16 cellular contexts compared by ENCODE assay signal in the genomic region with DNA sequence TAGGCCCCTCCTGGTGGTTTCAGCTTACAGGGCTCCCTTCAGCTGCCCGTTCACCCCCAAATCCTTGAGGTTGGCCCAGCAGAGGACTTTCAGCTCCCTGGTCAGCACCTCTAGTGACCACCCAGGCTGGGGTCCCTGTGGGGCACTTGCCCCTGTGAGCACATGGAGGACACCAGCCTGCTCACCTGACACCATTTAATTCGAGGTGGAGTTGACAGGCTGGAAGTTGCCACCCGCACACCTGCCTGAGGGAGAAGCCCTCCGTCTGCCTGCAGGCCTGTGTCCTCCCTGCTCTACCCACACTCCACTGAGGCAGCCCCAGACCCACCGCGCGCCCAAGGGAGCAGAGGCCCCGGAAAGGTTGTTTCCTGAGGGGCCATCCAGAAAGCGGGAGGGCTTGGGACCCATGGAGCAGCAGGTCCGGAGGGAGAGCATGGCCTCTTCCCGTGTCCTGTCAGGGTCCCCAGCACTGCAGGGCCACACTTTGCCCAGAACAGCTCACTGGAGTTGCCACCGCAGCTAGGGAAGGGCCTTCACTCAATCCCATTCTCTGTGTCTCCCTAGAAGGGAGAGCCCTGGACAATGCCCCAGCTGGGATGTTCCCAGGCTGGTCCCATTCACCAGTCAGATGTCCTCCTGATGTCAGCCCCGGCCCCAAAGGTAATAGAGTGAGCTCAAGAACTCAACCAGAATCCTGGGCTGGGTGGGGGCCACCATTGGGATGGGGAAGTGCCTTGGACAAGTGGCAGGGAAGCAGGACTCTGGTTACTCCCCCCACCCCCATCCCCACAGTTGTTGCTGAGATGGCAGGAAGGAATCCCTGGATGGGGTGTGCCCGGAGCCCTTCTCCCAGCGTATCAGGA.
"Had no signal": no experiment of that assay in that cellular context is flagged by ENCODE, and none has a peak within 500 bp of the region (broad histone marks: within the 10 kb centered on the region; RNA-seq: fewer than 3 reads in every experiment).

No MANE protein-coding gene starts in this region.

- DNase-seq: activated CD4-positive, alpha-beta memory T cell treated with anti-CD3 and anti-CD28 coated beads, Interleukin-2, amount 10 ng/mL, durations not matched to agents 7 days and 5 days; activated CD4-positive, alpha-beta T cell treated with anti-CD3 and anti-CD28 coated beads for 48 hours; activated CD4-positive, CD25-positive, alpha-beta regulatory T cell; activated CD8-positive, alpha-beta memory T cell treated with anti-CD3 and anti-CD28 coated beads, Interleukin-2, amount 10 ng/mL, durations not matched to agents 7 days and 5 days; activated naive CD4-positive, alpha-beta T cell treated with Interleukin-2 at 50 U/mL for 16 hours; activated naive CD8-positive, alpha-beta T cell treated with anti-CD3 and anti-CD28 coated beads, Interleukin-2, amount 10 ng/mL, durations not matched to agents 7 days and 5 days; amygdala; body of pancreas; cortex of kidney; erythroblast; foreskin melanocyte; retina had no signal

- H3K27me3 ChIP-seq: body of pancreas, left lung had no signal

- ATAC-seq: body of pancreas; left lung; natural killer cell treated with Interleukin-12 subunit alpha and Interleukin-12 subunit beta and Interleukin-15 and Interleukin-18, amount 100 ng/mL, for 72 hours had no signal

- FAIRE-seq: endometrium, kidney had no signal

- H3K9me3 ChIP-seq: body of pancreas, left lung had no signal

- H3K4me3 ChIP-seq: body of pancreas, left lung had no signal

- H3K4me1 ChIP-seq: body of pancreas, left lung had no signal

- H3K27ac ChIP-seq: body of pancreas, left lung had no signal
